ENCODE assay signal across 14 cellular contexts in the genomic region with DNA sequence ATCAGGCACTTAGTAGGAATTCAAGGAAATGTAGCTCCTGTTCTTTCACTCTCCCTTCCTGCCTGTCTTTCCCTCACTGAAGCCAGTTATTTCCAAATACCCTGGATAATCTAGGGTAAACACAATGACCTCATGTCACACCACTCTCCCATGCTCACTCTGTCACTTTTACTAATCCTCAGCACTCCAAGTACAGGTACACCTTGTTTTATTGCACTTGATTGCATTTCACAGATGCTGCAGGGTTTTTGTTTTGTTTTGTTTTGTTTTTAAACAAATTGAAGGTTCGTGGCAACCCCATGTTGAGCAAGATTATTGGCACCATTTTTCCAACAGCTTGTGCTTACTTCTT. TPM values are rescaled to one million over a fixed set of nuclear protein-coding genes. Genes with fewer than 3 reads are reported as not detected.
DNase-seq lines count a peak whose midpoint lies in the region; ATAC-seq, FAIRE-seq and TF ChIP-seq lines count a peak whose summit lies in the region.
"Had no signal": no experiment of that assay in that cellular context is flagged by ENCODE, and none has a peak within 500 bp of the region (broad histone marks: within the 10 kb centered on the region; RNA-seq: fewer than 3 reads in every experiment).

No MANE protein-coding gene starts in this region.

- H3K36me3 ChIP-seq in WERI-Rb-1 (no peaks in the 10 kb centered on the region), subcutaneous abdominal adipose tissue (ENCODE audit: control insufficient read depth in 5 of 5, insufficient read depth in 5 of 5, low read length in 5 of 5) (no peaks in the 10 kb centered on the region), MG63 (no peaks in the 10 kb centered on the region)
- H3K36me3 ChIP-seq: tibial nerve had no signal

- H3K27ac ChIP-seq in WERI-Rb-1, result no peak overlapping the region
- peak overlapping the region; percentile 28 for H3K27ac ChIP-seq in subcutaneous abdominal adipose tissue (ENCODE audit: low read depth, low read length)
- H3K27ac ChIP-seq: coronary artery had no signal

- H3K9ac ChIP-seq in subcutaneous abdominal adipose tissue (ENCODE audit: low read length in 5 of 5), result no peak overlapping the region

- H3K27me3 ChIP-seq in WERI-Rb-1 (ENCODE audit: insufficient read depth, low read depth, severe bottlenecking) (no peaks in the 10 kb centered on the region), subcutaneous abdominal adipose tissue (ENCODE audit: control insufficient read depth in 5 of 5, insufficient read depth in 4 of 5, low read length in 5 of 5) (no peaks in the 10 kb centered on the region), MG63 (no peaks in the 10 kb centered on the region)
- H3K27me3 ChIP-seq: tibial nerve had no signal

- no peak for ATAC-seq in GM18498 (IDR thresholded peaks at IDR 0.05; ENCODE audit: unreplicated experiment)
- ATAC-seq: naive thymus-derived CD4-positive, alpha-beta T cell had no signal

- DNase-seq in NCI-H345 (lab: John Stamatoyannopoulos, UW) (peak; percentile 18), NCI-H345 treated with DMSO at 0.1 percent for 48 hours (lab: John Stamatoyannopoulos, UW; ENCODE audit: unreplicated experiment) (no peak), WERI-Rb-1 (peak; percentile 9), kidney tubule cell (ENCODE audit: low spot score) (peak; percentile 5), D721Med (ENCODE audit: insufficient read length, low spot score) (no peak), MG63 (no peak)
- DNase-seq: activated CD4-positive, CD25-positive, alpha-beta regulatory T cell; naive thymus-derived CD4-positive, alpha-beta T cell; NCI-H1417 treated with DMSO at 0.1 percent for 48 hours had no signal

- H3K4me1 ChIP-seq in subcutaneous abdominal adipose tissue (ENCODE audit: control insufficient read depth in 5 of 5, insufficient read depth in 5 of 5, low read length in 5 of 5), result peaks cover 2 to 33% (median 13%) of the 10 kb centered on the region in 5 donors

- no peak overlapping the region for H3K4me3 ChIP-seq in WERI-Rb-1 (ENCODE audit: low read depth, low read length)
- H3K4me3 ChIP-seq in subcutaneous abdominal adipose tissue (ENCODE audit: low read depth in 1 of 5, low read length in 5 of 5), result no peak overlapping the region
- H3K4me3 ChIP-seq in MG63, result no peak overlapping the region
- H3K4me3 ChIP-seq: coronary artery, tibial nerve had no signal

- FAIRE-seq in D721Med (lab: Jason Lieb, UNC), result no peak
- FAIRE-seq: A204.1 had no signal

- H3K9me3 ChIP-seq in WERI-Rb-1 (ENCODE audit: severe bottlenecking), result no peaks in the 10 kb centered on the region
- H3K9me3 ChIP-seq in subcutaneous abdominal adipose tissue (ENCODE audit: control insufficient read depth in 5 of 5, low read length in 5 of 5), result no peaks in the 10 kb centered on the region
- H3K9me3 ChIP-seq in MG63, result no peaks in the 10 kb centered on the region; the same call in 1 of the 2 replicates
- H3K9me3 ChIP-seq: tibial nerve had no signal

- TF ChIP-seq CTCF in WERI-Rb-1 (IDR thresholded peaks at IDR 0.05; ENCODE audit: low read depth, low read length) (no peak), D721Med (IDR thresholded peaks at IDR 0.05; ENCODE audit: insufficient read depth, missing control alignments) (no peak)

RNA-seq across cellular contexts. Expression of gene PPM1L, which starts 40.8 kb away (rescaled TPM):
- total RNA-seq in MG63 (2014; rRNA removed; shearing (Covaris generic); ENCODE audit: low replicate concordance), result not detected in 2 replicates

Comparison
In these comparisons a context has a peak if more than half of its experiments do, and no peak if none do; other contexts are left out.
1. DNase-seq: peak in NCI-H345 (single experiment), WERI-Rb-1 (single experiment) and kidney tubule cell (single experiment); none in NCI-H345 treated with DMSO at 0.1 percent for 48 hours (single experiment), D721Med (single experiment) and MG63 (single experiment).